In the genomic region with DNA sequence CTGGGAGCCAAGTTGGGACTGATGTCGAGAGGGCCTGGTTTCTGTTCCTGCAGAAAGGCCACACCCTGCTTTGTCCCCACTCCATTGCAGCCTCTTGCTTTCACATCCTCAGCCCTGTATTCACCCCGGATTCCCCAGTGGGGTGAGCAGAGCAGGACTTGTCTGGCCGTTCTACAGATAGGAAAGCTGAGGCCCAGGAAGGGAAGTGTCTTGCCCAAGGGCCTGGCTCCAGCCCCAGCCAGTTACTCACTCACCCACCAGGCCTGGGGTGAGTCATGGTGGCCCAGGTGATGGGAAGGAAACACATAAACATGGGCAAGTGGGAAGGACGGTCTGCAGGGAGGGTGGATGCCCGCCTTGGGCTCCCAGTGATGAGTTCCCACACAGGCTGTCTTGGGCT, we compare ENCODE assay signal across 1 cellular context.
A peak's percentile ranks its signal among the peaks of the same experiment; 100 is the strongest.
TF ChIP-seq lines count a peak whose summit lies in the region.

No MANE protein-coding gene starts in this region.

TF ChIP-seq in HEK293, 187 proteins besides CTCF, POLR2A, EP300 and RAD21 (continued from another document):
- TF ChIP-seq, protein P1, sequence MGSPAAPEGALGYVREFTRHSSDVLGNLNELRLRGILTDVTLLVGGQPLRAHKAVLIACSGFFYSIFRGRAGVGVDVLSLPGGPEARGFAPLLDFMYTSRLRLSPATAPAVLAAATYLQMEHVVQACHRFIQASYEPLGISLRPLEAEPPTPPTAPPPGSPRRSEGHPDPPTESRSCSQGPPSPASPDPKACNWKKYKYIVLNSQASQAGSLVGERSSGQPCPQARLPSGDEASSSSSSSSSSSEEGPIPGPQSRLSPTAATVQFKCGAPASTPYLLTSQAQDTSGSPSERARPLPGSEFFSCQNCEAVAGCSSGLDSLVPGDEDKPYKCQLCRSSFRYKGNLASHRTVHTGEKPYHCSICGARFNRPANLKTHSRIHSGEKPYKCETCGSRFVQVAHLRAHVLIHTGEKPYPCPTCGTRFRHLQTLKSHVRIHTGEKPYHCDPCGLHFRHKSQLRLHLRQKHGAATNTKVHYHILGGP (tag by site-specific recombination; IDR thresholded peaks at IDR 0.05), result no peak
- no peak for TF ChIP-seq GLIS2 (tag by site-specific recombination; IDR thresholded peaks at IDR 0.05)
- TF ChIP-seq ZNF747 (tag by site-specific recombination; IDR thresholded peaks at IDR 0.05), result no peak
- 0 out of 2 replicates have a peak, but pooled peaks have one; percentile 25 for TF ChIP-seq EGR2 (tag by site-specific recombination; IDR thresholded peaks at IDR 0.05; ENCODE audit: low read depth)
- TF ChIP-seq BCL11B (tag by site-specific recombination; IDR thresholded peaks at IDR 0.05; ENCODE audit: low read depth), result no peak
- no peak for TF ChIP-seq ZFP37 (tag by site-specific recombination; IDR thresholded peaks at IDR 0.05)
- TF ChIP-seq IKZF3 (tag by site-specific recombination; IDR thresholded peaks at IDR 0.05), result no peak
